8 cellular contexts compared by ENCODE assay signal in the genomic region with DNA sequence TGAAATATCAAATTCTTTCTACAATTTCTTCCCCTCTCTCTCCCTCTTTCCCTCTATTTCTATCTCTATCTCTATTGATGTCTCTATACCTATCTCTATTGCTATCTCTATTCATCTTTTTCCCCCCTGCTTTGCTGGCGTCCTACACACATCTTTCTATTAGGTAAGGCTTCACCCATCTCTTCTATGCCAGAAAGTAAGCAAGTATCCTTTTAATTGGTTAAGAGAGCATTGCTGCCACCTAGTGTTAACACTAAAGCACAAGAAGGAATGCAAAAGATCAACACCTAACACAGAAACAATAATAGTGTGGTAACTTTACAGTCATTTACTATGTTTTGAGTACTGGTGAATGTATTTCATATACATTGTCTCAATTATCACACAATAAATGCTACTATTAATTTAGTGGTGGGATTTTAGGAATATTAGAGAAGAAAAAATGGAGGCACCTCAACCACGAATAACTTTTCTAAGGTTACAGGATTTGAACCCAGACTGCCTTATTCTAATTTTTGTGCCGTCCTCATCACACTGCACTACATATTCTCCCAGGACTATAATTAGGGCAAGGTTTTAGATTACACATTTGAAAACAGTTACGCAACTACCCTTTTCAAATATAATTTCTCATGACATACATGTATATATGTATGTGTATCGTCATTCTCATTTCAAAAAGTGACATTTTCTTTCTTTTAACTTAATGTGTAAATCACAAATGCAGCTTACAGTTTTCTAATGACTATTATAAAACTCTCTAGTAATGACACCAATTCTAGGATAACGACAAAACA.
DNase-seq lines count a peak whose midpoint lies in the region; ATAC-seq and TF ChIP-seq lines count a peak whose summit lies in the region.

No MANE protein-coding gene starts in this region.

- no peak overlapping the region for H2AFZ ChIP-seq in SU-DHL-6 (ENCODE audit: low read depth, low read length, severe bottlenecking)

- H3K4me3 ChIP-seq in SU-DHL-6 (ENCODE audit: insufficient read depth, low read length, poor library complexity, severe bottlenecking) (no peak overlapping the region), neutrophil (ENCODE audit: low read depth in 1 of 2, low read length in 1 of 2) (no peak overlapping the region)

- H4K20me1 ChIP-seq in SU-DHL-6 (ENCODE audit: low read depth, low read length), result no peaks in the 10 kb centered on the region

- H3K27ac ChIP-seq in SU-DHL-6 (ENCODE audit: low read depth, low read length), result no peak overlapping the region
- no peak overlapping the region for H3K27ac ChIP-seq in neutrophil

- ATAC-seq in HG02588 (IDR thresholded peaks at IDR 0.05; ENCODE audit: unreplicated experiment) (peak; percentile 46), HG03457 (IDR thresholded peaks at IDR 0.05; ENCODE audit: unreplicated experiment) (no peak)

- no peaks in the 10 kb centered on the region for H3F3A ChIP-seq in SU-DHL-6 (ENCODE audit: insufficient read depth)

- no peaks in the 10 kb centered on the region for H3K79me2 ChIP-seq in SU-DHL-6 (ENCODE audit: insufficient read depth, low read length)

- TF ChIP-seq CTCF in SU-DHL-6 (IDR thresholded peaks at IDR 0.05; ENCODE audit: insufficient read depth, low read length, poor library complexity, severe bottlenecking) (peak; percentile 54), neutrophil (IDR thresholded peaks at IDR 0.05) (peak; percentile 33)

- DNase-seq in stimulated activated CD4-positive, alpha-beta T cell treated with anti-CD3 and anti-CD28 coated beads, Interleukin-4, amount 100 ng/mL, for 24 hours, result peak; percentile 14
- DNase-seq in stimulated activated CD4-positive, alpha-beta T cell treated with anti-CD3 and anti-CD28 coated beads, Interleukin-2, amount 100 ng/mL, for 48 hours, result no peak
- peak; percentile 68 for DNase-seq in NCI-H1436 (lab: John Stamatoyannopoulos, UW)
- peak; percentile 83 for DNase-seq in fibroblast of peridontal ligament (ENCODE audit: extremely low read depth)

- H3K9ac ChIP-seq in SU-DHL-6 (ENCODE audit: low read length), result no peak overlapping the region

- no peaks in the 10 kb centered on the region for H3K9me3 ChIP-seq in SU-DHL-6 (ENCODE audit: insufficient read depth, low read length)
- no peaks in the 10 kb centered on the region for H3K9me3 ChIP-seq in neutrophil

- H3K27me3 ChIP-seq in SU-DHL-6 (ENCODE audit: low read length), result no peaks in the 10 kb centered on the region
- H3K27me3 ChIP-seq in neutrophil, result peaks cover 28% of the 10 kb centered on the region

- H3K4me2 ChIP-seq in SU-DHL-6 (ENCODE audit: low read depth, low read length, poor library complexity, severe bottlenecking), result no peak overlapping the region

- H3K36me3 ChIP-seq in SU-DHL-6 (ENCODE audit: low read length) (no peaks in the 10 kb centered on the region), neutrophil (no peaks in the 10 kb centered on the region)

- no peaks in the 10 kb centered on the region for H3K9me2 ChIP-seq in SU-DHL-6 (replicated peaks; ENCODE audit: insufficient read depth, low read length)

- H3K4me1 ChIP-seq in neutrophil (ENCODE audit: control insufficient read depth in 1 of 2, insufficient read depth in 1 of 2, low read depth in 1 of 2, low read length in 1 of 2), result peaks cover 14% of the 10 kb centered on the region in 2 experiments

Comparison
In these comparisons a context has a peak if more than half of its experiments do, and no peak if none do; other contexts are left out.
1. DNase-seq: peak in stimulated activated CD4-positive, alpha-beta T cell treated with anti-CD3 and anti-CD28 coated beads, Interleukin-4, amount 100 ng/mL, for 24 hours (single experiment), NCI-H1436 (single experiment) and fibroblast of peridontal ligament (single experiment); none in stimulated activated CD4-positive, alpha-beta T cell treated with anti-CD3 and anti-CD28 coated beads, Interleukin-2, amount 100 ng/mL, for 48 hours (0 of 2).